In the genomic region with DNA sequence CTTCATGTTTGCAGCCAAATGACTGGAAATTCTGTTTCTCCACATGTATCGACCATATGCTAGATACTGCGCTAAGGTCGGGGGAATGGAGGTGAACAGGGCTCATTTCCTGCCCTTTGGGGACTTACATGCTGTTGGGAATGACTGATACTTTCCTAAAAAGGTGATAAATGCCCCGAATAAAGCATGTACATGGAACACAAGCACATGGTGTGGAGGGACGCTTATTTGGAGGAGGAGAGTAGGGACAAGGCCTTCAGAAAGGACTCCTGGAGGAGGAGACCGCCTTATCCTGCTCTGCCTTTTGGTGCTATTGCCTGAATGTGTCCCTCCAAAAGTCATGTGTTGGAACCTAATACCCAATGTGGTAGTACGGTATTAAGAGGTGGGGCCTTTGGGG, we compare ENCODE assay signal across 2 cellular contexts.
TF ChIP-seq lines count a peak whose summit lies in the region.

No MANE protein-coding gene starts in this region.

TF ChIP-seq in IMR-90, 13 proteins besides CTCF, POLR2A, EP300 and RAD21:
- no peak for TF ChIP-seq MAFK (IDR thresholded peaks at IDR 0.05; ENCODE audit: low read depth, low read length)
- TF ChIP-seq MAZ (IDR thresholded peaks at IDR 0.05; ENCODE audit: borderline replicate concordance, low read depth, low read length) = no peak
- no peak for TF ChIP-seq FOS (IDR thresholded peaks at IDR 0.05; ENCODE audit: low read depth, low read length)
- TF ChIP-seq NFE2L2 (IDR thresholded peaks at IDR 0.05; ENCODE audit: low read depth, low read length) = no peak
- no peak for TF ChIP-seq RFX5 (IDR thresholded peaks at IDR 0.05; ENCODE audit: low read depth, low read length)
- TF ChIP-seq RCOR1 (IDR thresholded peaks at IDR 0.05; ENCODE audit: insufficient replicate concordance, low read length) = no peak
- TF ChIP-seq, protein P1, sequence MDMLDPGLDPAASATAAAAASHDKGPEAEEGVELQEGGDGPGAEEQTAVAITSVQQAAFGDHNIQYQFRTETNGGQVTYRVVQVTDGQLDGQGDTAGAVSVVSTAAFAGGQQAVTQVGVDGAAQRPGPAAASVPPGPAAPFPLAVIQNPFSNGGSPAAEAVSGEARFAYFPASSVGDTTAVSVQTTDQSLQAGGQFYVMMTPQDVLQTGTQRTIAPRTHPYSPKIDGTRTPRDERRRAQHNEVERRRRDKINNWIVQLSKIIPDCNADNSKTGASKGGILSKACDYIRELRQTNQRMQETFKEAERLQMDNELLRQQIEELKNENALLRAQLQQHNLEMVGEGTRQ (IDR thresholded peaks at IDR 0.05; ENCODE audit: low read depth, low read length) = no peak
- no peak for TF ChIP-seq CHD1 (IDR thresholded peaks at IDR 0.05; ENCODE audit: low read depth, low read length)
- TF ChIP-seq CEBPB (IDR thresholded peaks at IDR 0.05; ENCODE audit: low read depth, low read length) = no peak
- no peak for TF ChIP-seq MXI1 (IDR thresholded peaks at IDR 0.05; ENCODE audit: borderline replicate concordance, low read depth, low read length)
- TF ChIP-seq, protein P2, sequence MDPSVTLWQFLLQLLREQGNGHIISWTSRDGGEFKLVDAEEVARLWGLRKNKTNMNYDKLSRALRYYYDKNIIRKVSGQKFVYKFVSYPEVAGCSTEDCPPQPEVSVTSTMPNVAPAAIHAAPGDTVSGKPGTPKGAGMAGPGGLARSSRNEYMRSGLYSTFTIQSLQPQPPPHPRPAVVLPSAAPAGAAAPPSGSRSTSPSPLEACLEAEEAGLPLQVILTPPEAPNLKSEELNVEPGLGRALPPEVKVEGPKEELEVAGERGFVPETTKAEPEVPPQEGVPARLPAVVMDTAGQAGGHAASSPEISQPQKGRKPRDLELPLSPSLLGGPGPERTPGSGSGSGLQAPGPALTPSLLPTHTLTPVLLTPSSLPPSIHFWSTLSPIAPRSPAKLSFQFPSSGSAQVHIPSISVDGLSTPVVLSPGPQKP (IDR thresholded peaks at IDR 0.05; ENCODE audit: borderline replicate concordance, low read depth, low read length) = no peak
- no peak for TF ChIP-seq BHLHE40 (IDR thresholded peaks at IDR 0.05; ENCODE audit: low read depth, low read length)
- no peak for TF ChIP-seq SMC3 (IDR thresholded peaks at IDR 0.05; ENCODE audit: low read depth, low read length)
TF ChIP-seq in IMR-90: peak in this region for 0.

TF ChIP-seq in GM23338, 12 proteins besides CTCF, POLR2A, EP300 and RAD21:
- TF ChIP-seq, protein P3, sequence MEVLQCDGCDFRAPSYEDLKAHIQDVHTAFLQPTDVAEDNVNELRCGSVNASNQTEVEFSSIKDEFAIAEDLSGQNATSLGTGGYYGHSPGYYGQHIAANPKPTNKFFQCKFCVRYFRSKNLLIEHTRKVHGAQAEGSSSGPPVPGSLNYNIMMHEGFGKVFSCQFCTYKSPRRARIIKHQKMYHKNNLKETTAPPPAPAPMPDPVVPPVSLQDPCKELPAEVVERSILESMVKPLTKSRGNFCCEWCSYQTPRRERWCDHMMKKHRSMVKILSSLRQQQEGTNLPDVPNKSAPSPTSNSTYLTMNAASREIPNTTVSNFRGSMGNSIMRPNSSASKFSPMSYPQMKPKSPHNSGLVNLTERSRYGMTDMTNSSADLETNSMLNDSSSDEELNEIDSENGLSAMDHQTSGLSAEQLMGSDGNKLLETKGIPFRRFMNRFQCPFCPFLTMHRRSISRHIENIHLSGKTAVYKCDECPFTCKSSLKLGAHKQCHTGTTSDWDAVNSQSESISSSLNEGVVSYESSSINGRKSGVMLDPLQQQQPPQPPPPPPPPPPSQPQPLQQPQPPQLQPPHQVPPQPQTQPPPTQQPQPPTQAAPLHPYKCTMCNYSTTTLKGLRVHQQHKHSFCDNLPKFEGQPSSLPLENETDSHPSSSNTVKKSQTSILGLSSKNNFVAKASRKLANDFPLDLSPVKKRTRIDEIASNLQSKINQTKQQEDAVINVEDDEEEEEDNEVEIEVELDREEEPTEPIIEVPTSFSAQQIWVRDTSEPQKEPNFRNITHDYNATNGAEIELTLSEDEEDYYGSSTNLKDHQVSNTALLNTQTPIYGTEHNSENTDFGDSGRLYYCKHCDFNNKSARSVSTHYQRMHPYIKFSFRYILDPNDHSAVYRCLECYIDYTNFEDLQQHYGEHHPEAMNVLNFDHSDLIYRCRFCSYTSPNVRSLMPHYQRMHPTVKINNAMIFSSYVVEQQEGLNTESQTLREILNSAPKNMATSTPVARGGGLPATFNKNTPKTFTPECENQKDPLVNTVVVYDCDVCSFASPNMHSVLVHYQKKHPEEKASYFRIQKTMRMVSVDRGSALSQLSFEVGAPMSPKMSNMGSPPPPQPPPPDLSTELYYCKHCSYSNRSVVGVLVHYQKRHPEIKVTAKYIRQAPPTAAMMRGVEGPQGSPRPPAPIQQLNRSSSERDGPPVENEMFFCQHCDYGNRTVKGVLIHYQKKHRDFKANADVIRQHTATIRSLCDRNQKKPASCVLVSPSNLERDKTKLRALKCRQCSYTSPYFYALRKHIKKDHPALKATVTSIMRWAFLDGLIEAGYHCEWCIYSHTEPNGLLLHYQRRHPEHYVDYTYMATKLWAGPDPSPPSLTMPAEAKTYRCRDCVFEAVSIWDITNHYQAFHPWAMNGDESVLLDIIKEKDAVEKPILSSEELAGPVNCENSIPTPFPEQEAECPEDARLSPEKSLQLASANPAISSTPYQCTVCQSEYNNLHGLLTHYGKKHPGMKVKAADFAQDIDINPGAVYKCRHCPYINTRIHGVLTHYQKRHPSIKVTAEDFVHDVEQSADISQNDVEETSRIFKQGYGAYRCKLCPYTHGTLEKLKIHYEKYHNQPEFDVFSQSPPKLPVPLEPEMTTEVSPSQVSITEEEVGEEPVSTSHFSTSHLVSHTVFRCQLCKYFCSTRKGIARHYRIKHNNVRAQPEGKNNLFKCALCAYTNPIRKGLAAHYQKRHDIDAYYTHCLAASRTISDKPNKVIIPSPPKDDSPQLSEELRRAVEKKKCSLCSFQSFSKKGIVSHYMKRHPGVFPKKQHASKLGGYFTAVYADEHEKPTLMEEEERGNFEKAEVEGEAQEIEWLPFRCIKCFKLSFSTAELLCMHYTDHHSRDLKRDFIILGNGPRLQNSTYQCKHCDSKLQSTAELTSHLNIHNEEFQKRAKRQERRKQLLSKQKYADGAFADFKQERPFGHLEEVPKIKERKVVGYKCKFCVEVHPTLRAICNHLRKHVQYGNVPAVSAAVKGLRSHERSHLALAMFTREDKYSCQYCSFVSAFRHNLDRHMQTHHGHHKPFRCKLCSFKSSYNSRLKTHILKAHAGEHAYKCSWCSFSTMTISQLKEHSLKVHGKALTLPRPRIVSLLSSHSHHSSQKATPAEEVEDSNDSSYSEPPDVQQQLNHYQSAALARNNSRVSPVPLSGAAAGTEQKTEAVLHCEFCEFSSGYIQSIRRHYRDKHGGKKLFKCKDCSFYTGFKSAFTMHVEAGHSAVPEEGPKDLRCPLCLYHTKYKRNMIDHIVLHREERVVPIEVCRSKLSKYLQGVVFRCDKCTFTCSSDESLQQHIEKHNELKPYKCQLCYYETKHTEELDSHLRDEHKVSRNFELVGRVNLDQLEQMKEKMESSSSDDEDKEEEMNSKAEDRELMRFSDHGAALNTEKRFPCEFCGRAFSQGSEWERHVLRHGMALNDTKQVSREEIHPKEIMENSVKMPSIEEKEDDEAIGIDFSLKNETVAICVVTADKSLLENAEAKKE (CRISPR knock-in tag; IDR thresholded peaks at IDR 0.05) = no peak
